ENCODE assay signal across 17 cellular contexts in genomic region chr3:5295191-5295690, GRCh38.
"Had no signal": no experiment of that assay in that cellular context is flagged by ENCODE, and none has a peak within 500 bp of the region (broad histone marks: within the 10 kb centered on the region; RNA-seq: fewer than 3 reads in every experiment).

No MANE protein-coding gene starts in this region.

- DNase-seq: cortex of kidney; effector memory CD8-positive, alpha-beta T cell; gastrocnemius medialis; head of caudate nucleus; midbrain; naive thymus-derived CD4-positive, alpha-beta T cell; nucleus accumbens; stimulated activated CD4-positive, alpha-beta T cell treated with anti-CD3 and anti-CD28 coated beads, Interleukin-2, amount 100 ng/mL, for 24 hours; stimulated activated CD4-positive, alpha-beta T cell treated with anti-CD3 and anti-CD28 coated beads, Interleukin-4, amount 100 ng/mL, for 24 hours; stimulated activated naive CD4-positive, alpha-beta T cell treated with Interleukin-2 at 50 U/mL for 16 hours; stomach; thyroid gland had no signal

- H3K27ac ChIP-seq: gastrocnemius medialis, prostate gland, right atrium auricular region, stomach, thyroid gland had no signal

- ATAC-seq: effector memory CD8-positive, alpha-beta T cell; gastrocnemius medialis; left lobe of liver; naive thymus-derived CD4-positive, alpha-beta T cell; sciatic nerve; stimulated activated effector memory CD8-positive, alpha-beta T cell treated with anti-CD3 and anti-CD28 coated beads, Interleukin-12 subunit alpha, Interleukin-12 subunit beta, amount 100 ng/mL, for 72 hours had no signal

- H3K4me1 ChIP-seq: prostate gland, right atrium auricular region, stomach, thyroid gland had no signal

- H3K9me3 ChIP-seq: gastrocnemius medialis, prostate gland, right atrium auricular region, thyroid gland had no signal

- H3K27me3 ChIP-seq: gastrocnemius medialis, right atrium auricular region, stomach, thyroid gland had no signal

- H3K4me3 ChIP-seq: gastrocnemius medialis, prostate gland, right atrium auricular region, stomach, thyroid gland had no signal

- H3K36me3 ChIP-seq: gastrocnemius medialis, prostate gland, right atrium auricular region, stomach, thyroid gland had no signal
